12 cellular contexts compared by ENCODE assay signal in the genomic region with DNA sequence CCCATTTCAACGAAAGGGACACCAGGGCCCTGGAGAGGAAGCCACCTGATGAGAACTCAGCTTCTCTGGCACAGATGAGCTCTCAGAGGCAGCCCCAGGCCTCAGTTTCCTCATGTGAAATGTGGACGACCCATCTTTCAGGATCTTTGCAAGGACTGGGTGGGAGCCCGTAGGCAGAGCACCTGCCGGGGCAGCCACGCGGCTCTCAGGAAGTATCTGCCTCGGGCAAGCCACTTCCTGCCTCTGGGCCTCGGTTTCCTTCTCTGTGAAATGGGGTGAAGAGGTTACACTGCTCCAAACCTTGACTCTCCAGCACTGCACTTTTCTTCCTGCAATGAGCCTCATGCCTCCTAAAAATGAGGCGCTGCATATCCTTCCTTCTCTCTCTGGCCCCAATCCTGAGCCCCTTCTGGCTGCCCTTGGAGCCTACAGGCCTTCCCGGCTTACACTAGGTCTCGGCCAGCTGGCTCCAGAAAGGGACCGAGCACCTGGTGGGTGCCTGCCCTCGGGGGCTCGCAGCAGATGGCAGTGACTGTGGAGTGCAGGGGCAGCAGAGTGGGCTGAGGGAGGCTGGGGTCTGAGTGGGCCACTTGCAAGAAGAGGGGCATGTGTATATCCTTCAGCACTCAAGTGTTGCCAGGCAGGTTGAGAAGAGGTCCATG. TPM values are rescaled to one million over a fixed set of nuclear protein-coding genes. Genes with fewer than 3 reads are reported as not detected.
DNase-seq lines count a peak whose midpoint lies in the region; ATAC-seq and TF ChIP-seq lines count a peak whose summit lies in the region.
"Had no signal": no experiment of that assay in that cellular context is flagged by ENCODE, and none has a peak within 500 bp of the region (broad histone marks: within the 10 kb centered on the region; RNA-seq: fewer than 3 reads in every experiment).

No MANE protein-coding gene starts in this region.

- H3K27me3 ChIP-seq in neural progenitor cell: peaks cover 30% of the 10 kb centered on the region

- peaks cover 8% of the 10 kb centered on the region for H3K27me3 Mint-ChIP-seq in neural progenitor cell (ENCODE audit: insufficient read depth, low read depth)

- H3K36me3 ChIP-seq in neural progenitor cell: no peaks in the 10 kb centered on the region
- H3K36me3 ChIP-seq: esophagus squamous epithelium had no signal

- no peak overlapping the region for H3K4me3 ChIP-seq in neural progenitor cell
- H3K4me3 ChIP-seq: esophagus squamous epithelium had no signal

- peaks cover 32% of the 10 kb centered on the region for H3F3A ChIP-seq in neural progenitor cell (ENCODE audit: low read depth)

- H3K27ac Mint-ChIP-seq in neural progenitor cell: peak overlapping the region; percentile 34

- peaks cover 21% of the 10 kb centered on the region for H3K4me1 ChIP-seq in neural progenitor cell

- H3K9ac ChIP-seq in neural progenitor cell: no peak overlapping the region

- H3K9me3 ChIP-seq in neural progenitor cell (ENCODE audit: low read depth): no peaks in the 10 kb centered on the region
- H3K9me3 ChIP-seq: esophagus squamous epithelium had no signal

- H3K4me1 Mint-ChIP-seq in neural progenitor cell: peaks cover 59% of the 10 kb centered on the region

- H3K36me3 Mint-ChIP-seq in neural progenitor cell: peaks cover 2% of the 10 kb centered on the region

- H3K79me2 ChIP-seq in neural progenitor cell (ENCODE audit: low read depth): peaks cover 18% of the 10 kb centered on the region

- no peak overlapping the region for H3K4me2 ChIP-seq in neural progenitor cell

- ATAC-seq in SK-N-SH treated with all-trans-retinoic acid at 6 μM for 48 hours: no peak
- no peak for ATAC-seq in GM21528 (IDR thresholded peaks at IDR 0.05; ENCODE audit: low FRiP score, unreplicated experiment)

- peaks cover 44% of the 10 kb centered on the region for H4K20me1 ChIP-seq in neural progenitor cell (ENCODE audit: low read depth)

- H3K9me3 Mint-ChIP-seq in neural progenitor cell: no peaks in the 10 kb centered on the region

- H3K27ac ChIP-seq in angular gyrus (ENCODE audit: low read depth, low read length) (peak overlapping the region; percentile 76), neural progenitor cell (no peak overlapping the region)

- DNase-seq in NCI-H524 treated with DMSO at 0.1 percent for 48 hours (lab: John Stamatoyannopoulos, UW) (peak; percentile 82), neural progenitor cell (ENCODE audit: low spot score) (no peak), NCI-H446 (lab: John Stamatoyannopoulos, UW) (no peak)
- DNase-seq: DMS79; esophagus squamous epithelium; NCI-H1417 treated with DMSO at 0.1 percent for 48 hours; NCI-H774; stimulated activated CD4-positive, alpha-beta T cell treated with anti-CD3 and anti-CD28 coated beads, Interleukin-12 subunit alpha, Interleukin-12 subunit beta, amount 100 ng/mL, for 4 hours had no signal

- no peak overlapping the region for H2AFZ ChIP-seq in neural progenitor cell (replicated peaks)

- H3K4me3 Mint-ChIP-seq in neural progenitor cell: peak overlapping the region; percentile 57

- TF ChIP-seq CTCF in GM12872 (IDR thresholded peaks at IDR 0.05; ENCODE audit: insufficient read depth, low read depth, low read length) (0 out of 3 replicates have a peak, but pooled peaks have one; percentile 2), neural progenitor cell (IDR thresholded peaks at IDR 0.05) (no peak)

TF ChIP-seq in SK-N-SH treated with all-trans-retinoic acid at 6 μM for 48 hours, 23 proteins besides CTCF, POLR2A, EP300 and RAD21:
- TF ChIP-seq OSR1 (CRISPR knock-in tag; IDR thresholded peaks at IDR 0.05) (no peak), CSDC2 (CRISPR knock-in tag; IDR thresholded peaks at IDR 0.05) (no peak), ESRRG (CRISPR knock-in tag; IDR thresholded peaks at IDR 0.05) (no peak), ISL1 (CRISPR knock-in tag; IDR thresholded peaks at IDR 0.05) (no peak)
- TF ChIP-seq, protein P1, sequence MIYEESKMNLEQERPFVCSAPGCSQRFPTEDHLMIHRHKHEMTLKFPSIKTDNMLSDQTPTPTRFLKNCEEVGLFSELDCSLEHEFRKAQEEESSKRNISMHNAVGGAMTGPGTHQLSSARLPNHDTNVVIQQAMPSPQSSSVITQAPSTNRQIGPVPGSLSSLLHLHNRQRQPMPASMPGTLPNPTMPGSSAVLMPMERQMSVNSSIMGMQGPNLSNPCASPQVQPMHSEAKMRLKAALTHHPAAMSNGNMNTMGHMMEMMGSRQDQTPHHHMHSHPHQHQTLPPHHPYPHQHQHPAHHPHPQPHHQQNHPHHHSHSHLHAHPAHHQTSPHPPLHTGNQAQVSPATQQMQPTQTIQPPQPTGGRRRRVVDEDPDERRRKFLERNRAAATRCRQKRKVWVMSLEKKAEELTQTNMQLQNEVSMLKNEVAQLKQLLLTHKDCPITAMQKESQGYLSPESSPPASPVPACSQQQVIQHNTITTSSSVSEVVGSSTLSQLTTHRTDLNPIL (CRISPR knock-in tag; IDR thresholded peaks at IDR 0.05; ENCODE audit: low read depth): no peak

RNA-seq across cellular contexts. Expression of a gene that starts 3.5 kb away (rescaled TPM):
- 21.1 and 50.5 TPM in 2 replicates for total RNA-seq in neural progenitor cell (ENCODE audit: low replicate concordance)

RNA-seq across cellular contexts. Expression of a gene that starts 15.3 kb away (rescaled TPM):
- total RNA-seq in neural progenitor cell (ENCODE audit: low replicate concordance): 81.7 and 203 TPM in 2 replicates

RNA-seq across cellular contexts. Expression of a gene that starts 25.2 kb away (rescaled TPM):
- 0.03 TPM in 1 of 2 replicates, not detected in the other for total RNA-seq in neural progenitor cell (ENCODE audit: low replicate concordance)

RNA-seq across cellular contexts. Expression of a gene that starts 36.7 kb away (rescaled TPM):
- 0.19 and 2.5 TPM in 2 replicates for total RNA-seq in neural progenitor cell (ENCODE audit: low replicate concordance)
